17 cellular contexts compared by ENCODE assay signal in the genomic region with DNA sequence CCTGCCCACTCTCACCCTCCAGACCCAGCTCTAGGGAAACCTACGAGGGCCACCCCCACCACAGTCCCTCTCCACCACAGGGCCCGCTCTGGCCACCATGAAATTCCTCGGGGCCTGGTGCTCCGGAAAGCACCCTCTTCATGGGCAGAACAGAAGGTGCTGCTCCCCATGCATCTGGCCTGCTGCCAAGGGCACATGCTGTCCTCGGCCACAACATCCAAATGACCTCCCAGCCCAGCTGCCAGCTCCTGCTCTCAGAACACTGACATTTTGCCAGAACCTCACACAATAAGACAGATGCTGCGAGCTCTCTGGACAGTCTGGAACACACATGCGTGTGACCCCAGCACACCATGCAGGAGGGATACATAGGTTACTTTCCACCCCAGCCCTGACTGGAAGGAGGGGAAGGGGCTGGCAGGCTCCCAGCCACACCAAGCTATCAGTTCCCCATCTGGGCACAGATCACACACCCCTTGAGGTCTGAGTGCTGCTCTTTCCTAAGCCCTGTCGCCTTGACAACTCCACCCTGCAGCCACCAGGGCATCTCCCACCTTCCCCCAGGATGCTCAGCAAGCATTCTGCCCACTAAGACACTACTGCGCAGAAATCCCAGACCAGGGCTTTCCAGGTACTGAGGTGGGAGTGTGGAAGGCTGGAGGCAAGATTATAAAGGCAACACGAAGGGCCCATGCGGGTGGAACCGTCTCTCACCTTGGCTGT. TPM values are rescaled to one million over a fixed set of nuclear protein-coding genes. Genes with fewer than 3 reads are reported as not detected.
A peak's percentile ranks its signal among the peaks of the same experiment; 100 is the strongest.
DNase-seq lines count a peak whose midpoint lies in the region; ATAC-seq and TF ChIP-seq lines count a peak whose summit lies in the region.
"Had no signal": no experiment of that assay in that cellular context is flagged by ENCODE, and none has a peak within 500 bp of the region (broad histone marks: within the 10 kb centered on the region; RNA-seq: fewer than 3 reads in every experiment).

No MANE protein-coding gene starts in this region.

- DNase-seq in NCI-H1092 (lab: John Stamatoyannopoulos, UW) (peak; percentile 78), T-helper 17 cell (no peak), right atrium auricular region (ENCODE audit: low spot score) (peak; percentile 60), gastrocnemius medialis (peak; percentile 33 to 82), HUDEP-2 (lab: John Stamatoyannopoulos, UW; ENCODE audit: unreplicated experiment in 76 of 76) (no peak), NCI-H1436 treated with DMSO at 0.1 percent for 48 hours (lab: John Stamatoyannopoulos, UW) (no peak)
- DNase-seq in activated naive CD4-positive, alpha-beta T cell treated with anti-CD3 and anti-CD28 coated beads, Interleukin-2, amount 50 U/mL, for 16 hours = no peak
- DNase-seq: activated CD8-positive, alpha-beta T cell treated with anti-CD3 and anti-CD28 coated beads for 36 hours; activated effector memory CD4-positive, alpha-beta T cell treated with anti-CD3 and anti-CD28 coated beads, Interleukin-2, amount 50 U/mL, for 16 hours; CD4-positive, CD25-positive, alpha-beta regulatory T cell; effector memory CD8-positive, alpha-beta T cell; EL; KBM-7; NCI-H2029 treated with DMSO at 0.1 percent for 48 hours; transverse colon had no signal

- no peak overlapping the region for H3K4me3 ChIP-seq in right atrium auricular region
- H3K4me3 ChIP-seq in gastrocnemius medialis = no peak overlapping the region
- H3K4me3 ChIP-seq: transverse colon had no signal

- intact Hi-C loops in gastrocnemius medialis (cut with DNase I; ENCODE audit: low total_unique reads) = loop anchor here (10.0 kb wide), 2 partner anchors 332 to 952 kb away; a partner anchor contains a TSS

- no peaks in the 10 kb centered on the region for H3K36me3 Mint-ChIP-seq in T-helper 17 cell (ENCODE audit: low read depth)

- H3K27ac Mint-ChIP-seq in T-helper 17 cell = peak overlapping the region; percentile 74
- H3K27ac Mint-ChIP-seq: activated CD8-positive, alpha-beta T cell treated with anti-CD3 and anti-CD28 coated beads for 36 hours; effector memory CD8-positive, alpha-beta T cell had no signal

- ATAC-seq in T-helper 17 cell = no peak
- ATAC-seq in gastrocnemius medialis = peak; percentile 39 to 86
- ATAC-seq: activated CD8-positive, alpha-beta T cell treated with anti-CD3 and anti-CD28 coated beads for 36 hours; effector memory CD8-positive, alpha-beta T cell had no signal

- H3K36me3 ChIP-seq in right atrium auricular region (peaks cover 22% of the 10 kb centered on the region), gastrocnemius medialis (peaks cover 0 to 6% of the 10 kb centered on the region in 2 donors)
- H3K36me3 ChIP-seq: transverse colon had no signal

- TF ChIP-seq CTCF in right atrium auricular region (IDR thresholded peaks at IDR 0.05) (no peak), gastrocnemius medialis (IDR thresholded peaks at IDR 0.05 in 4 of 5, conservative IDR thresholded peaks at IDR 0.05 in 1 of 5) (no peak)

- no peak overlapping the region for H3K4me3 Mint-ChIP-seq in T-helper 17 cell
- H3K4me3 Mint-ChIP-seq: activated CD8-positive, alpha-beta T cell treated with anti-CD3 and anti-CD28 coated beads for 36 hours; CD4-positive, CD25-positive, alpha-beta regulatory T cell; effector memory CD8-positive, alpha-beta T cell had no signal

- no peaks in the 10 kb centered on the region for H3K9me3 ChIP-seq in T-helper 17 cell (ENCODE audit: control insufficient read depth, low read length, poor library complexity, severe bottlenecking)
- no peaks in the 10 kb centered on the region for H3K9me3 ChIP-seq in right atrium auricular region
- no peaks in the 10 kb centered on the region for H3K9me3 ChIP-seq in gastrocnemius medialis
- H3K9me3 ChIP-seq: transverse colon had no signal

- H3K27ac ChIP-seq in right atrium auricular region (peak overlapping the region; percentile 48 to 72), gastrocnemius medialis (peak overlapping the region in 3 of 4 donors; percentile 51 to 61 (median 52))
- H3K27ac ChIP-seq: parathyroid adenoma, transverse colon had no signal

- H3K27me3 ChIP-seq in right atrium auricular region (no peaks in the 10 kb centered on the region), gastrocnemius medialis (no peaks in the 10 kb centered on the region)
- H3K27me3 ChIP-seq: transverse colon had no signal

- peaks cover 0 to 10% of the 10 kb centered on the region in 2 donors for H3K4me1 ChIP-seq in right atrium auricular region
- H3K4me1 ChIP-seq in gastrocnemius medialis = peaks cover 3 to 23% of the 10 kb centered on the region in 2 donors
- H3K4me1 ChIP-seq: parathyroid adenoma had no signal

- TF ChIP-seq POLR2A in gastrocnemius medialis (IDR thresholded peaks at IDR 0.05) = no peak

- in situ Hi-C loops in gastrocnemius medialis (cut with MboI; ENCODE audit: low sequenced_read_pairs in 4 of 4) = no loop called here

- peaks cover 14% of the 10 kb centered on the region for H3K4me1 Mint-ChIP-seq in T-helper 17 cell

- H3K27me3 Mint-ChIP-seq in T-helper 17 cell = no peaks in the 10 kb centered on the region
- H3K27me3 Mint-ChIP-seq: activated CD8-positive, alpha-beta T cell treated with anti-CD3 and anti-CD28 coated beads for 36 hours; CD4-positive, CD25-positive, alpha-beta regulatory T cell; effector memory CD8-positive, alpha-beta T cell had no signal

RNA-seq across cellular contexts. Expression of a gene that starts 5.8 kb away (rescaled TPM):
- total RNA-seq in T-helper 17 cell (10 to 100 TPM; 14.6 to 19.2 TPM), right atrium auricular region (10 to 100 TPM; 48.0 to 65.0 TPM), gastrocnemius medialis (10 to 100 TPM; 48.4 to 61.5 (median 52.8) TPM)

RNA-seq across cellular contexts. Expression of a gene that starts 53.9 kb away (rescaled TPM):
- not detected for total RNA-seq in T-helper 17 cell
- not detected for total RNA-seq in right atrium auricular region
- not detected for total RNA-seq in gastrocnemius medialis
- total RNA-seq: CD4-positive, CD25-positive, alpha-beta regulatory T cell; fibroblast of villous mesenchyme; transverse colon had no signal

Comparison
In these comparisons a context has a peak if more than half of its experiments do, and no peak if none do; other contexts are left out.
1. DNase-seq: peak in NCI-H1092 (single experiment), right atrium auricular region (single experiment) and gastrocnemius medialis (2 of 2); none in T-helper 17 cell (0 of 3), HUDEP-2 (0 of 76), activated naive CD4-positive, alpha-beta T cell treated with anti-CD3 and anti-CD28 coated beads, Interleukin-2, amount 50 U/mL, for 16 hours (single experiment) and NCI-H1436 treated with DMSO at 0.1 percent for 48 hours (single experiment).